Comparison of ENCODE assay signal across 33 cellular contexts in the genomic region with DNA sequence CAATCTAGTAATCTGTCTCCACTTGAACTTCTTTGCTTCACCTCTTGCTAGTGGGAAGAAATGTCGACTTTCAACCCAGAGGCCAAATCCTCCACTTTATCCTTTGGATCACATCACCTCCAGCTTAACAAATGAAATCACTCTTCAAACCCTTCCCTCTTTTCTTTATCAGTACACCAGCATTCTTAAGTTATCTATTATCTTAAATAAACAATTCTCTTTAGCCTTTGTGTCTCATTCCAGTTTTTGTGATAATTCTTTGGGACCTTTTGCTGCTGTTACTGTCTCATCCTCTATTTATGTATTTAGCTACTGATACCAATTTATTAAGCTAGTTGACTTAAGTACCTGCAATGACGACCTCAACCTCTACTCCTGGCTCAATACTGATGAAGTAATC. TPM values are rescaled to one million over a fixed set of nuclear protein-coding genes. Genes with fewer than 3 reads are reported as not detected.
"Had no signal": no experiment of that assay in that cellular context is flagged by ENCODE, and none has a peak within 500 bp of the region (broad histone marks: within the 10 kb centered on the region; RNA-seq: fewer than 3 reads in every experiment).

No MANE protein-coding gene starts in this region.

- H3K9me3 ChIP-seq: adrenal gland, body of pancreas, esophagus squamous epithelium, heart left ventricle had no signal

- H3K4me3 Mint-ChIP-seq: activated B cell treated with CpG ODN at 0.5 μM for 24 hours; activated CD8-positive, alpha-beta T cell treated with anti-CD3 and anti-CD28 coated beads for 36 hours; activated naive CD8-positive, alpha-beta T cell treated with anti-CD3 and anti-CD28 coated beads for 36 hours; activated naive CD8-positive, alpha-beta T cell treated with anti-CD3 and anti-CD28 coated beads, Interleukin-2, amount 50 U/mL, for 24 hours; activated T-cell treated with anti-CD3 and anti-CD28 coated beads, Interleukin-2, amount 50 U/mL, for 4 hours; activated T-helper 17 cell treated with anti-CD3 and anti-CD28 coated beads, Interleukin-2, amount 50 U/mL, for 72 hours; effector memory CD8-positive, alpha-beta T cell; T-helper 17 cell; T-helper 2 cell treated with Interferon-gamma antibody and Interleukin-4, amounts not matched to agents 5 μg/mL and 100 μg/mL, for 36 hours had no signal

- H3K36me3 ChIP-seq: adrenal gland, esophagus squamous epithelium, heart left ventricle, WERI-Rb-1 had no signal

- H3K4me3 ChIP-seq: adrenal gland, body of pancreas, esophagus squamous epithelium, heart left ventricle had no signal

- H3K27me3 ChIP-seq: adrenal gland, body of pancreas, esophagus squamous epithelium, heart left ventricle had no signal

- H3K27ac Mint-ChIP-seq: activated B cell treated with CpG ODN at 0.5 μM for 24 hours; activated CD8-positive, alpha-beta T cell treated with anti-CD3 and anti-CD28 coated beads for 36 hours; activated naive CD8-positive, alpha-beta T cell treated with anti-CD3 and anti-CD28 coated beads for 36 hours; activated naive CD8-positive, alpha-beta T cell treated with anti-CD3 and anti-CD28 coated beads, Interleukin-2, amount 50 U/mL, for 24 hours; activated T-helper 17 cell treated with anti-CD3 and anti-CD28 coated beads, Interleukin-2, amount 50 U/mL, for 72 hours; effector memory CD8-positive, alpha-beta T cell; T-helper 17 cell; T-helper 2 cell treated with Interferon-gamma antibody and Interleukin-4, amounts not matched to agents 5 μg/mL and 100 μg/mL, for 36 hours had no signal

- H3K9me3 Mint-ChIP-seq: activated B cell treated with CpG ODN at 0.5 μM for 24 hours; activated CD8-positive, alpha-beta T cell treated with anti-CD3 and anti-CD28 coated beads for 36 hours; activated naive CD8-positive, alpha-beta T cell treated with anti-CD3 and anti-CD28 coated beads, Interleukin-2, amount 50 U/mL, for 24 hours; activated T-cell treated with anti-CD3 and anti-CD28 coated beads, Interleukin-2, amount 50 U/mL, for 4 hours; T-helper 2 cell treated with Interferon-gamma antibody and Interleukin-4, amounts not matched to agents 5 μg/mL and 100 μg/mL, for 36 hours had no signal

- H3K27me3 Mint-ChIP-seq: activated B cell treated with CpG ODN at 0.5 μM for 24 hours; activated CD8-positive, alpha-beta T cell treated with anti-CD3 and anti-CD28 coated beads for 36 hours; activated naive CD8-positive, alpha-beta T cell treated with anti-CD3 and anti-CD28 coated beads for 36 hours; activated naive CD8-positive, alpha-beta T cell treated with anti-CD3 and anti-CD28 coated beads, Interleukin-2, amount 50 U/mL, for 24 hours; effector memory CD8-positive, alpha-beta T cell; T-helper 17 cell had no signal

- H3K36me3 Mint-ChIP-seq: activated naive CD8-positive, alpha-beta T cell treated with anti-CD3 and anti-CD28 coated beads for 36 hours had no signal

- H3K4me1 Mint-ChIP-seq: activated B cell treated with CpG ODN at 0.5 μM for 24 hours; activated naive CD8-positive, alpha-beta T cell treated with anti-CD3 and anti-CD28 coated beads for 36 hours; activated naive CD8-positive, alpha-beta T cell treated with anti-CD3 and anti-CD28 coated beads, Interleukin-2, amount 50 U/mL, for 24 hours; activated T-helper 17 cell treated with anti-CD3 and anti-CD28 coated beads, Interleukin-2, amount 50 U/mL, for 72 hours; T-helper 17 cell had no signal

- ATAC-seq: activated CD4-positive, CD25-positive, alpha-beta regulatory T cell treated with anti-CD3 and anti-CD28 coated beads, Interleukin-2, amount 50 U/mL, for 24 hours; activated CD8-positive, alpha-beta T cell treated with anti-CD3 and anti-CD28 coated beads for 36 hours; activated naive CD8-positive, alpha-beta T cell treated with anti-CD3 and anti-CD28 coated beads, Interleukin-2, amount 50 U/mL, for 24 hours; activated T-cell treated with anti-CD3 and anti-CD28 coated beads, Interleukin-2, amount 50 U/mL, for 4 hours; activated T-helper 17 cell treated with anti-CD3 and anti-CD28 coated beads, Interleukin-2, amount 50 U/mL, for 72 hours; body of pancreas; effector memory CD8-positive, alpha-beta T cell; heart left ventricle; T-helper 17 cell had no signal

- H3K4me1 ChIP-seq: adrenal gland, body of pancreas, esophagus squamous epithelium, heart left ventricle had no signal

- DNase-seq: activated B cell treated with CpG ODN at 0.5 μM for 24 hours; activated CD4-positive, alpha-beta T cell treated with anti-CD3 and anti-CD28 coated beads for 48 hours; activated CD4-positive, alpha-beta T cell treated with anti-CD3 and anti-CD28 coated beads, Interleukin-2, amount 50 U/mL, for 1 hour; activated CD4-positive, alpha-beta T cell treated with anti-CD3 and anti-CD28 coated beads, Interleukin-2, amount 50 U/mL, for 48 hours; activated CD8-positive, alpha-beta memory T cell treated with anti-CD3 and anti-CD28 coated beads for 24 hours; activated CD8-positive, alpha-beta T cell treated with anti-CD3 and anti-CD28 coated beads for 36 hours; activated effector memory CD4-positive, alpha-beta T cell treated with Interleukin-2 at 50 U/mL for 16 hours; activated gamma-delta T cell treated with Interleukin-2 at 50 U/mL for 16 hours; activated naive CD4-positive, alpha-beta T cell treated with anti-CD3 and anti-CD28 coated beads, Interleukin-2, amount 50 U/mL, for 16 hours; activated naive CD4-positive, alpha-beta T cell treated with Interleukin-2 at 50 U/mL for 16 hours; activated naive CD8-positive, alpha-beta T cell treated with anti-CD3 and anti-CD28 coated beads for 36 hours; activated naive CD8-positive, alpha-beta T cell treated with anti-CD3 and anti-CD28 coated beads, Interleukin-2, amount 50 U/mL, for 24 hours; activated T-cell treated with anti-CD3 and anti-CD28 coated beads, Interleukin-2, amount 50 U/mL, for 4 hours; adrenal gland; amygdala; aorta; body of pancreas; caudate nucleus; cortex of kidney; dermis blood vessel endothelial cell; effector CD4-positive, alpha-beta T cell; effector memory CD8-positive, alpha-beta T cell; esophagus squamous epithelium; foreskin fibroblast; heart left ventricle; T-helper 1 cell; T-helper 17 cell; T1000; WERI-Rb-1 had no signal

- H3K27ac ChIP-seq: adrenal gland, body of pancreas, epithelial cell of prostate, esophagus squamous epithelium, heart left ventricle, WERI-Rb-1 had no signal

RNA-seq across cellular contexts. Expression of gene FBN2, which starts 28.1 kb away (rescaled TPM):
- total RNA-seq: activated B cell treated with CpG ODN at 0.5 μM for 24 hours; activated CD8-positive, alpha-beta T cell treated with anti-CD3 and anti-CD28 coated beads for 36 hours; activated naive CD8-positive, alpha-beta T cell treated with anti-CD3 and anti-CD28 coated beads for 36 hours; activated T-helper 17 cell treated with anti-CD3 and anti-CD28 coated beads, Interleukin-2, amount 50 U/mL, for 72 hours had no signal
